27 cellular contexts compared by ENCODE assay signal in the genomic region with DNA sequence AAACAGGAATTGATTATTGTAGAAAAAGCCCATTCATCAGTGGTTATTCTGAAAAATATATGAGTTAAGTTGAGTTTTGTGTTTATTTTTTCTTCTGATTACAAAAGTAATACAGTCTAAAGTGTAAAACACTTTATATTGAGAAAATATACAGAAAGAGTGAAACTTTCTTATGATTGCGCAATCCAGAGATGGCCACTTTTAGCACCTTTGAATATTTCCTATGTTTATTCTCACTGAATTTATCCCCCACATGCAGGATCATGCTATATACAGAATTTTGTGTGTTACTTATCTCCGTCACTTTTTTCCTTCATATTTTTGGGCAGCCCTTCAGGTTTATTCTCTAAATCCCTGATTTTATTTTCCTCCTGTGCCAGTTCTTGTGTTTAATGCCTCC.
"Had no signal": no experiment of that assay in that cellular context is flagged by ENCODE, and none has a peak within 500 bp of the region (broad histone marks: within the 10 kb centered on the region; RNA-seq: fewer than 3 reads in every experiment).

No MANE protein-coding gene starts in this region.

- H3K4me3 ChIP-seq: coronary artery, dorsolateral prefrontal cortex had no signal

- H3K36me3 ChIP-seq: brain microvascular endothelial cell, WERI-Rb-1 had no signal

- DNase-seq: activated B cell treated with CpG ODN at 0.5 μM for 24 hours; activated CD4-positive, alpha-beta T cell treated with anti-CD3 and anti-CD28 coated beads for 48 hours; activated CD4-positive, alpha-beta T cell treated with anti-CD3 and anti-CD28 coated beads, Interleukin-2, amount 50 U/mL, for 1 hour; activated CD4-positive, alpha-beta T cell treated with anti-CD3 and anti-CD28 coated beads, Interleukin-2, amount 50 U/mL, for 48 hours; activated CD8-positive, alpha-beta memory T cell treated with anti-CD3 and anti-CD28 coated beads for 24 hours; activated CD8-positive, alpha-beta T cell treated with anti-CD3 and anti-CD28 coated beads for 36 hours; activated effector memory CD4-positive, alpha-beta T cell treated with Interleukin-2 at 50 U/mL for 16 hours; activated gamma-delta T cell treated with Interleukin-2 at 50 U/mL for 16 hours; activated naive CD4-positive, alpha-beta T cell treated with anti-CD3 and anti-CD28 coated beads, Interleukin-2, amount 50 U/mL, for 16 hours; activated naive CD4-positive, alpha-beta T cell treated with Interleukin-2 at 50 U/mL for 16 hours; activated T-cell treated with anti-CD3 and anti-CD28 coated beads, Interleukin-2, amount 50 U/mL, for 4 hours; amniotic stem cell; anterior cingulate cortex; brain microvascular endothelial cell; dorsolateral prefrontal cortex; effector memory CD4-positive, alpha-beta T cell; endodermal cell; foreskin fibroblast; head of caudate nucleus; T-helper 9 cell; WERI-Rb-1 had no signal

- FAIRE-seq: astrocyte, bronchial epithelial cell had no signal

- H3K27me3 ChIP-seq: brain microvascular endothelial cell, dorsolateral prefrontal cortex had no signal

- ATAC-seq: activated CD4-positive, CD25-positive, alpha-beta regulatory T cell treated with anti-CD3 and anti-CD28 coated beads, Interleukin-2, amount 50 U/mL, for 24 hours; activated CD8-positive, alpha-beta T cell treated with anti-CD3 and anti-CD28 coated beads for 36 hours; activated T-cell treated with anti-CD3 and anti-CD28 coated beads, Interleukin-2, amount 50 U/mL, for 4 hours; activated T-helper 17 cell treated with anti-CD3 and anti-CD28 coated beads, Interleukin-2, amount 50 U/mL, for 72 hours; esophagus mucosa had no signal

- H3K27ac ChIP-seq: brain microvascular endothelial cell, coronary artery, dorsolateral prefrontal cortex, WERI-Rb-1 had no signal
